In genomic region chr20:9476637-9477036, GRCh38 we compare ENCODE assay signal across 10 cellular contexts. TPM values are rescaled to one million over a fixed set of nuclear protein-coding genes. Genes with fewer than 3 reads are reported as not detected.
"Had no signal": no experiment of that assay in that cellular context is flagged by ENCODE, and none has a peak within 500 bp of the region (broad histone marks: within the 10 kb centered on the region; RNA-seq: fewer than 3 reads in every experiment).

No MANE protein-coding gene starts in this region.

- H3K27ac ChIP-seq: GM23248, HL-60 had no signal

- H3K9me3 ChIP-seq: HAP-1 had no signal

- DNase-seq: GM23248, GOT3, H7, HFFc6, IMR-90 had no signal

- H3K36me3 ChIP-seq: HAP-1 had no signal

- H3K4me3 ChIP-seq: GM23248, HAP-1, K562 had no signal

- H3K4me1 ChIP-seq: HAP-1 had no signal

RNA-seq across cellular contexts. Expression of gene LAMP5, which starts 37.8 kb away (rescaled TPM):
- total RNA-seq: H4, HFFc6, HT1080, IMR-90, K562 had no signal
